17 cellular contexts compared by ENCODE assay signal in genomic region chr4:28082686-28083390, GRCh38.
"Had no signal": no experiment of that assay in that cellular context is flagged by ENCODE, and none has a peak within 500 bp of the region (broad histone marks: within the 10 kb centered on the region; RNA-seq: fewer than 3 reads in every experiment).

No MANE protein-coding gene starts in this region.

- DNase-seq: activated CD4-positive, alpha-beta T cell treated with anti-CD3 and anti-CD28 coated beads, Interleukin-2, amount 10 ng/mL, durations not matched to agents 24 days and 14 days; activated CD4-positive, CD25-positive, alpha-beta regulatory T cell; activated CD8-positive, alpha-beta memory T cell treated with anti-CD3 and anti-CD28 coated beads, Interleukin-2, amount 50 U/mL, for 48 hours; activated CD8-positive, alpha-beta T cell treated with anti-CD3 and anti-CD28 coated beads, Interleukin-2, amount 10 ng/mL, durations not matched to agents 7 days and 5 days; activated gamma-delta T cell treated with Interleukin-2 at 50 U/mL for 16 hours; activated naive CD8-positive, alpha-beta T cell treated with anti-CD3 and anti-CD28 coated beads for 36 hours; activated T-cell treated with anti-CD3 and anti-CD28 coated beads, Interleukin-2, amount 50 U/mL, for 72 hours; aorta; foreskin melanocyte; occipital lobe; psoas muscle; stimulated activated CD4-positive, alpha-beta T cell treated with anti-CD3 and anti-CD28 coated beads, Interleukin-12 subunit alpha, Interleukin-12 subunit beta, amount 100 ng/mL, for 4 hours; stimulated activated CD4-positive, alpha-beta T cell treated with anti-CD3 and anti-CD28 coated beads, Interleukin-2, amount 100 ng/mL, for 24 hours; stomach; upper lobe of right lung had no signal

- H3K36me3 ChIP-seq: esophagus muscularis mucosa, stomach, thoracic aorta, upper lobe of right lung had no signal

- H3K4me1 ChIP-seq: esophagus muscularis mucosa, psoas muscle, stomach, upper lobe of right lung had no signal

- H3K27me3 ChIP-seq: esophagus muscularis mucosa, stomach, upper lobe of right lung had no signal

- H3K9me3 ChIP-seq: psoas muscle, thoracic aorta, upper lobe of right lung had no signal

- H3K27ac ChIP-seq: esophagus muscularis mucosa, psoas muscle, stomach, thoracic aorta, upper lobe of right lung had no signal

- H3K4me3 ChIP-seq: esophagus muscularis mucosa, psoas muscle, stomach, thoracic aorta, upper lobe of right lung had no signal
